Comparison of ENCODE assay signal across 8 cellular contexts in the genomic region with DNA sequence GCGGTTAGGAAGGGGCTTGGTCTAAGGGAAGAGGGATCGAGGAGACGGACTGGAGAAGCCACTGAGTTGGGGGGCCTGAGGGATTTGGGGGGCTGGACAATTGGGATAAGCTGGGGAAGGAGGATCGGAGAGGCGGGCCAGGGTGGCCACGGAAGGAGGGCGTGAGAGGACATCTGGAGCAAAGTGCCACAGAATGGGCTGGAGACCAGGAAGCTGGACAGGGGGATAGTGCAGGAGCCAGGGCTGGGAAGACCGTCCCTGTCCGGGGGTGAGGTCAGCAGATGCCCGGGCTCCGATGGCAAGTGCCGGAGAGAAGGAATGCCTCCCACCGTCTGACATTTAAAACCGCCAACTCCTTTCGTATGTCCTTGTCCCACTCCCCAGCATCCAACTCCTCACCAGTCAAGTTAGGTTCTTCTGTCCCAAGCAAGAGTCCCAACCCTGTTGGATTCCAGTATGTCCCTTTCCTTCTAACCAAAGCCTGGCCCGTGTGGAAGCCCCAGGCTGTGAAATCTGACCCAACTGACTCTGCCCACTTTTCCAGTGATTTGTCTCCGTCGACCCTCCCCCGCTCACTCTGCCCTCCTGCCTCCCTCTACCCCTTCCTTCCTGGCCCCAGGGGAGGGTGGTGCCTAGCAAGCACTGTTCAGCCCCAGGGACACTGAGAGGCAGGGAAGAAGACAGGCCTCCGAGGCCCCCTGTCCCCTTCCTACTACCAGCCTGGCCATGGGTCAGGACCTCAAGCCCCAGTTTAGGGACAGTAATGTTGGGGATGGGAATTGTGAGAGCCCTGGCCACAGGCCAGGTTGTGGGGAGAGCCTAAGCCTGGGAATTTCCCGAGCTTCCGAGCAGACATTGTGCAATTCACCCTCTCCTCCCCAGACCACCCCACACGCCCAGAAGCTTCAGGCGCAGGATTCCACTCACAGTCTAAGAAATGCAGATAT. TPM values are rescaled to one million over a fixed set of nuclear protein-coding genes. Genes with fewer than 3 reads are reported as not detected.
DNase-seq lines count a peak whose midpoint lies in the region; ATAC-seq and TF ChIP-seq lines count a peak whose summit lies in the region.

No MANE protein-coding gene starts in this region.

- H2AFZ ChIP-seq in osteoblast (ENCODE audit: low read length): peak overlapping the region; percentile 83

- POLR2A ChIA-PET in CD4-positive, alpha-beta memory T cell (lab: Charles Lee; ENCODE audit: partially characterized antibody): interaction anchor here (1.5 to 1.8 kb wide), 4 partner anchors 22 to 76 kb away, joined by 3 to 7 read pairs (median 4); a partner anchor contains a TSS

- no peaks in the 10 kb centered on the region for H3K9me3 Mint-ChIP-seq in CD4-positive, alpha-beta memory T cell

- no peaks in the 10 kb centered on the region for H3K36me3 Mint-ChIP-seq in CD4-positive, alpha-beta memory T cell

- CTCF ChIA-PET in CD4-positive, alpha-beta memory T cell (lab: Charles Lee; ENCODE audit: partially characterized antibody): interaction anchor here (1.3 to 1.7 kb wide), 3 partner anchors 22 to 51 kb away, joined by 6 to 9 read pairs (median 9); a partner anchor contains a TSS

- peak overlapping the region; percentile 76 to 89 (median 86) for H3K4me3 Mint-ChIP-seq in CD4-positive, alpha-beta memory T cell

- H3K9me3 ChIP-seq in CD4-positive, alpha-beta memory T cell (ENCODE audit: control insufficient read depth in 1 of 2, low read length in 2 of 2): no peaks in the 10 kb centered on the region
- H3K9me3 ChIP-seq in HUES6 (ENCODE audit: control insufficient read depth, insufficient read depth, low read depth, low read length): no peaks in the 10 kb centered on the region
- no peaks in the 10 kb centered on the region for H3K9me3 ChIP-seq in osteoblast (ENCODE audit: low read depth, low read length)

- H3K4me3 ChIP-seq in CD4-positive, alpha-beta memory T cell (ENCODE audit: low read length in 2 of 2): peak overlapping the region in 1 of 2 donors; percentile 57
- H3K4me3 ChIP-seq in HUES6 (ENCODE audit: low read depth, low read length) (peak overlapping the region; percentile 84), WI38 (ENCODE audit: low read depth, low read length) (peak overlapping the region; percentile 67), osteoblast (ENCODE audit: insufficient read depth, low read length) (peak overlapping the region; percentile 78)

- H3K27me3 ChIP-seq in CD4-positive, alpha-beta memory T cell (ENCODE audit: insufficient read depth, low read length): no peaks in the 10 kb centered on the region
- H3K27me3 ChIP-seq in HUES6 (ENCODE audit: control insufficient read depth, insufficient read depth, low read length) (no peaks in the 10 kb centered on the region), foreskin keratinocyte (no peaks in the 10 kb centered on the region), osteoblast (ENCODE audit: insufficient read depth, low read length) (no peaks in the 10 kb centered on the region)

- H3K27ac Mint-ChIP-seq in CD4-positive, alpha-beta memory T cell: peak overlapping the region in 6 of 7 donors; percentile 31 to 84 (median 73)

- no peaks in the 10 kb centered on the region for H3K36me3 ChIP-seq in CD4-positive, alpha-beta memory T cell (ENCODE audit: insufficient read depth, low read length)
- H3K36me3 ChIP-seq in HUES6 (ENCODE audit: control insufficient read depth, insufficient read depth, low read length) (no peaks in the 10 kb centered on the region), osteoblast (ENCODE audit: insufficient read depth, low read length) (no peaks in the 10 kb centered on the region)

- no peak overlapping the region for H3K27ac ChIP-seq in CD4-positive, alpha-beta memory T cell (ENCODE audit: low read depth, low read length)
- H3K27ac ChIP-seq in HUES6 (ENCODE audit: low read depth, low read length) (peak overlapping the region; percentile 46; the same call in 1 of the 2 replicates), foreskin keratinocyte (no peak overlapping the region), osteoblast (ENCODE audit: low read depth, low read length) (peak overlapping the region; percentile 23)

- intact Hi-C loops in CD4-positive, alpha-beta memory T cell (cut with micrococcal nuclease): no loop called here

- no peaks in the 10 kb centered on the region for H3K79me2 ChIP-seq in osteoblast (ENCODE audit: insufficient read depth, low read length)

- peaks cover 0 to 2% of the 10 kb centered on the region in 2 donors for H3K27me3 Mint-ChIP-seq in CD4-positive, alpha-beta memory T cell

- peak; percentile 29 for ATAC-seq in foreskin keratinocyte

- H3K9ac ChIP-seq in HUES6 (ENCODE audit: low read length): peak overlapping the region; percentile 30

- TF ChIP-seq CTCF in WI38 (IDR thresholded peaks at IDR 0.05; ENCODE audit: low read depth, low read length) (no peak), foreskin keratinocyte (conservative IDR thresholded peaks at IDR 0.05) (no peak), osteoblast (IDR thresholded peaks at IDR 0.05; ENCODE audit: extremely low read depth, low read depth, low read length) (no peak)

- peak overlapping the region; percentile 88 for H3K4me2 ChIP-seq in osteoblast (ENCODE audit: insufficient read depth, low read length)

- H3K4me1 Mint-ChIP-seq in CD4-positive, alpha-beta memory T cell: peaks cover 12 to 44% (median 37%) of the 10 kb centered on the region in 4 donors

- H3K4me1 ChIP-seq in CD4-positive, alpha-beta memory T cell (ENCODE audit: insufficient read depth, low read length): peaks cover 23% of the 10 kb centered on the region
- peaks cover 30% of the 10 kb centered on the region for H3K4me1 ChIP-seq in HUES6 (ENCODE audit: control insufficient read depth, insufficient read depth, low read length)
- peaks cover 14% of the 10 kb centered on the region for H3K4me1 ChIP-seq in foreskin keratinocyte
- H3K4me1 ChIP-seq in osteoblast (ENCODE audit: insufficient read depth, low read length): peaks cover 18% of the 10 kb centered on the region

- no peaks in the 10 kb centered on the region for H4K20me1 ChIP-seq in osteoblast (ENCODE audit: insufficient read depth, low read length)

- no peak for DNase-seq in CD4-positive, alpha-beta memory T cell
- DNase-seq in foreskin keratinocyte (peak in 1 of 2 donors; percentile 48), osteoblast (ENCODE audit: insufficient read length, low spot score, missing footprints) (peak; percentile 69), globus pallidus (ENCODE audit: low spot score) (no peak)
- DNase-seq in stimulated activated CD4-positive, alpha-beta T cell treated with anti-CD3 and anti-CD28 coated beads, Interleukin-15, amount 100 ng/mL, for 24 hours: no peak
- no peak for DNase-seq in activated CD8-positive, alpha-beta memory T cell treated with anti-CD3 and anti-CD28 coated beads, Interleukin-2, amount 50 U/mL, for 48 hours

RNA-seq across cellular contexts. Expression of a gene that starts 31.5 kb away (rescaled TPM):
- total RNA-seq in CD4-positive, alpha-beta memory T cell: 100 to 1,000 TPM; 140 to 144 TPM
- 100 to 1,000 TPM; 176 to 220 TPM for polyA plus RNA-seq in CD4-positive, alpha-beta memory T cell
- total RNA-seq in foreskin keratinocyte: 435 and 443 TPM in 2 replicates
- polyA plus RNA-seq in foreskin keratinocyte: 367 and 396 TPM in 2 replicates
- 155 and 187 TPM in 2 replicates for total RNA-seq in osteoblast

RNA-seq across cellular contexts. Expression of a gene that starts 32.9 kb away (rescaled TPM):
- total RNA-seq in CD4-positive, alpha-beta memory T cell: not detected
- not detected for polyA plus RNA-seq in CD4-positive, alpha-beta memory T cell
- total RNA-seq in foreskin keratinocyte (not detected in 2 replicates), osteoblast (not detected in 2 replicates)
- not detected in 2 replicates for polyA plus RNA-seq in foreskin keratinocyte

RNA-seq across cellular contexts. Expression of a gene that starts 53.5 kb away (rescaled TPM):
- total RNA-seq in CD4-positive, alpha-beta memory T cell: 10 to 100 TPM; 31.1 to 33.6 TPM
- polyA plus RNA-seq in CD4-positive, alpha-beta memory T cell: 100 to 1,000 TPM in 1 of 2 donors, 10 to 100 TPM in 1; 84.3 to 101 TPM
- total RNA-seq in foreskin keratinocyte (40.9 and 43.5 TPM in 2 replicates), osteoblast (23.2 and 24.2 TPM in 2 replicates)
- polyA plus RNA-seq in foreskin keratinocyte: 65.1 and 66.6 TPM in 2 replicates

RNA-seq across cellular contexts. Expression of a gene that starts 53.9 kb away (rescaled TPM):
- total RNA-seq in CD4-positive, alpha-beta memory T cell: 10 to 100 TPM; 66.2 to 66.3 TPM
- polyA plus RNA-seq in CD4-positive, alpha-beta memory T cell: 100 to 1,000 TPM in 1 of 2 donors, 10 to 100 TPM in 1; 78.9 to 101 TPM
- total RNA-seq in foreskin keratinocyte (101 and 108 TPM in 2 replicates), osteoblast (85.7 and 97.0 TPM in 2 replicates)
- 114 and 120 TPM in 2 replicates for polyA plus RNA-seq in foreskin keratinocyte

RNA-seq across cellular contexts. Expression of a gene that starts 58.3 kb away (rescaled TPM):
- total RNA-seq in CD4-positive, alpha-beta memory T cell: 1 to 10 TPM; 1.3 to 1.9 TPM
- polyA plus RNA-seq in CD4-positive, alpha-beta memory T cell: under 1 TPM; 0.37 to 0.92 TPM
- total RNA-seq in foreskin keratinocyte (0.81 and 1.0 TPM in 2 replicates), osteoblast (0.29 and 0.36 TPM in 2 replicates)
- polyA plus RNA-seq in foreskin keratinocyte: 0.91 and 1.0 TPM in 2 replicates

Comparison
In these comparisons a context has a peak if more than half of its experiments do, and no peak if none do; other contexts are left out.
1. H3K27ac ChIP-seq: peak in HUES6 (single experiment) and osteoblast (single experiment); none in CD4-positive, alpha-beta memory T cell (single experiment) and foreskin keratinocyte (single experiment).